ENCODE assay signal across 14 cellular contexts in genomic region chr14:102445066-102445465, GRCh38.
"Had no signal": no experiment of that assay in that cellular context is flagged by ENCODE, and none has a peak within 500 bp of the region (broad histone marks: within the 10 kb centered on the region; RNA-seq: fewer than 3 reads in every experiment).

No MANE protein-coding gene starts in this region.

- H3K36me3 ChIP-seq: uterus had no signal

- H3K4me3 ChIP-seq: ascending aorta, breast epithelium, uterus had no signal

- H3K27ac ChIP-seq: ascending aorta, breast epithelium, uterus had no signal

- H3K27ac Mint-ChIP-seq: activated CD4-positive, alpha-beta T cell treated with anti-CD3 and anti-CD28 coated beads, Interleukin-2, amount 10 ng/mL, durations not matched to agents 7 days and 5 days; activated naive CD8-positive, alpha-beta T cell treated with anti-CD3 and anti-CD28 coated beads, Interleukin-2, amount 10 ng/mL, durations not matched to agents 7 days and 5 days; stimulated activated naive CD8-positive, alpha-beta T cell treated with anti-CD3 and anti-CD28 coated beads, Interleukin-15, amount 100 ng/mL, for 72 hours; T-helper 2 cell treated with Interferon-gamma antibody and Interleukin-4, amounts not matched to agents 5 μg/mL and 100 μg/mL, for 36 hours had no signal

- H3K9me3 Mint-ChIP-seq: activated CD4-positive, alpha-beta T cell treated with anti-CD3 and anti-CD28 coated beads, Interleukin-2, amount 10 ng/mL, durations not matched to agents 7 days and 5 days; activated naive CD8-positive, alpha-beta T cell treated with anti-CD3 and anti-CD28 coated beads, Interleukin-2, amount 10 ng/mL, durations not matched to agents 7 days and 5 days; stimulated activated naive CD8-positive, alpha-beta T cell treated with anti-CD3 and anti-CD28 coated beads, Interleukin-15, amount 100 ng/mL, for 72 hours; T-helper 2 cell treated with Interferon-gamma antibody and Interleukin-4, amounts not matched to agents 5 μg/mL and 100 μg/mL, for 36 hours had no signal

- H3K36me3 Mint-ChIP-seq: activated naive CD8-positive, alpha-beta T cell treated with anti-CD3 and anti-CD28 coated beads, Interleukin-2, amount 10 ng/mL, durations not matched to agents 7 days and 5 days had no signal

- H3K27me3 Mint-ChIP-seq: activated CD4-positive, alpha-beta T cell treated with anti-CD3 and anti-CD28 coated beads, Interleukin-2, amount 10 ng/mL, durations not matched to agents 7 days and 5 days; activated naive CD8-positive, alpha-beta T cell treated with anti-CD3 and anti-CD28 coated beads, Interleukin-2, amount 10 ng/mL, durations not matched to agents 7 days and 5 days; stimulated activated naive CD8-positive, alpha-beta T cell treated with anti-CD3 and anti-CD28 coated beads, Interleukin-15, amount 100 ng/mL, for 72 hours had no signal

- DNase-seq: activated CD4-positive, alpha-beta T cell treated with anti-CD3 and anti-CD28 coated beads, Interleukin-2, amount 10 ng/mL, durations not matched to agents 7 days and 5 days; activated CD4-positive, CD25-positive, alpha-beta regulatory T cell; activated CD8-positive, alpha-beta memory T cell treated with anti-CD3 and anti-CD28 coated beads for 24 hours; activated gamma-delta T cell treated with Interleukin-2 at 50 U/mL for 16 hours; activated naive CD8-positive, alpha-beta T cell treated with anti-CD3 and anti-CD28 coated beads, Interleukin-2, amount 10 ng/mL, durations not matched to agents 7 days and 5 days; kidney glomerular epithelial cell; mesendoderm; stimulated activated CD4-positive, alpha-beta T cell treated with anti-CD3 and anti-CD28 coated beads, Interleukin-1b, Interleukin-23, amount 100 ng/mL, for 48 hours; stimulated activated naive CD8-positive, alpha-beta T cell treated with anti-CD3 and anti-CD28 coated beads, Interleukin-15, amount 100 ng/mL, for 72 hours; SW 1271; uterus had no signal

- H3K27me3 ChIP-seq: ascending aorta, breast epithelium, uterus had no signal

- H3K4me3 Mint-ChIP-seq: activated CD4-positive, alpha-beta T cell treated with anti-CD3 and anti-CD28 coated beads, Interleukin-2, amount 10 ng/mL, durations not matched to agents 7 days and 5 days; activated naive CD8-positive, alpha-beta T cell treated with anti-CD3 and anti-CD28 coated beads, Interleukin-2, amount 10 ng/mL, durations not matched to agents 7 days and 5 days; stimulated activated naive CD8-positive, alpha-beta T cell treated with anti-CD3 and anti-CD28 coated beads, Interleukin-15, amount 100 ng/mL, for 72 hours; T-helper 2 cell treated with Interferon-gamma antibody and Interleukin-4, amounts not matched to agents 5 μg/mL and 100 μg/mL, for 36 hours had no signal

- H3K4me1 Mint-ChIP-seq: activated CD4-positive, alpha-beta T cell treated with anti-CD3 and anti-CD28 coated beads, Interleukin-2, amount 10 ng/mL, durations not matched to agents 7 days and 5 days; activated naive CD8-positive, alpha-beta T cell treated with anti-CD3 and anti-CD28 coated beads, Interleukin-2, amount 10 ng/mL, durations not matched to agents 7 days and 5 days; stimulated activated naive CD8-positive, alpha-beta T cell treated with anti-CD3 and anti-CD28 coated beads, Interleukin-15, amount 100 ng/mL, for 72 hours had no signal

- H3K4me1 ChIP-seq: ascending aorta, breast epithelium, uterus had no signal

- ATAC-seq: stimulated activated naive CD8-positive, alpha-beta T cell treated with anti-CD3 and anti-CD28 coated beads, Interleukin-15, amount 100 ng/mL, for 72 hours had no signal

- H3K9me3 ChIP-seq: ascending aorta, breast epithelium, uterus had no signal
